8 cellular contexts compared by ENCODE assay signal in the genomic region with DNA sequence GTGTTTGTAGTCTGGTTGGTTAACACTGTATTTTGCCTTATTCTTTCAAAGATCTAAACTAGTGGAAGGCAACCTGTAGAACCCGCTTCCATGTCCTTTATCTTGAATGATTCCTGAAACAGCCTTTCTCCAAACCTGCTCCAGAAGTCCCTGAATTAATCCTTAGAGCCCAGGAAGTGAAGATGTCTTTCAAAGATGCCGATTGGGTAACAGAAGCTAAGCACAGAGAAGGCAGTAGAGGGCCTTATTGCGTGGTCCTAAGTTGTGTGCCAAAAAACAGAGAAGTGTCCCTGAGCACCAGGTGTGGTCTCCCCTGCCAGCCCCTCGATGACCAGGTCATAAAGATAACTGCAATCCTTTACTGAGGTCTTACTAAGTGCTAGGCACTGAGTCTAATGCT. TPM values are rescaled to one million over a fixed set of nuclear protein-coding genes. Genes with fewer than 3 reads are reported as not detected.
DNase-seq lines count a peak whose midpoint lies in the region; ATAC-seq and TF ChIP-seq lines count a peak whose summit lies in the region.

No MANE protein-coding gene starts in this region.

- CTCF ChIA-PET in T-cell (lab: Charles Lee) = interaction anchor here (0.6 to 1.8 kb wide), 11 partner anchors 19 to 601 kb away, joined by 3 to 6 read pairs (median 5); partner anchors contain the start of genes ZSCAN26 (in 2 of the 2), ZKSCAN8 (in 1 of the 2) and ZSCAN16 (in 1 of the 2)

- H3K27ac Mint-ChIP-seq in T-cell = peak overlapping the region; percentile 13 to 93

- peaks cover 0 to 8% of the 10 kb centered on the region in 2 donors for H3K27me3 Mint-ChIP-seq in T-cell

- no peaks in the 10 kb centered on the region for H3K27me3 ChIP-seq in HL-60 (ENCODE audit: insufficient read depth, poor library complexity, severe bottlenecking)
- no peaks in the 10 kb centered on the region for H3K27me3 ChIP-seq in parathyroid adenoma (ENCODE audit: control insufficient read depth, insufficient read depth, low read length)

- peak overlapping the region; percentile 86 to 89 (median 87) for H3K4me3 Mint-ChIP-seq in T-cell

- H3K9me3 Mint-ChIP-seq in T-cell = no peaks in the 10 kb centered on the region

- H3K27ac ChIP-seq in HL-60 (replicated peaks) (peak overlapping the region; percentile 95), parathyroid adenoma (peak overlapping the region; percentile 91)

- H2AFZ ChIP-seq in parathyroid adenoma = peak overlapping the region; percentile 99

- TF ChIP-seq CTCF in HL-60 (IDR thresholded peaks at IDR 0.05; ENCODE audit: insufficient read depth, low read length) (no peak), parathyroid adenoma (IDR thresholded peaks at IDR 0.05) (no peak)

- H3K4me1 Mint-ChIP-seq in T-cell = peaks cover 10 to 13% (median 12%) of the 10 kb centered on the region in 3 donors

- H3K4me2 ChIP-seq in parathyroid adenoma (ENCODE audit: low read length) = peak overlapping the region; percentile 73

- H3K9me3 ChIP-seq in parathyroid adenoma (ENCODE audit: control insufficient read depth, low read length) = no peaks in the 10 kb centered on the region

- H3K4me1 ChIP-seq in parathyroid adenoma = peaks cover 10% of the 10 kb centered on the region

- no peaks in the 10 kb centered on the region for H3K79me2 ChIP-seq in parathyroid adenoma

- H3K4me3 ChIP-seq in HL-60 (replicated peaks; ENCODE audit: insufficient read depth, low read length) (peak overlapping the region; percentile 69), parathyroid adenoma (ENCODE audit: low read depth, low read length) (peak overlapping the region; percentile 75)

- DNase-seq in DMS153 (lab: John Stamatoyannopoulos, UW) = peak; percentile 7
- no peak for DNase-seq in DMS153 treated with DMSO at 0.1 percent for 48 hours (lab: John Stamatoyannopoulos, UW; ENCODE audit: unreplicated experiment)
- peak in 1 of 2 experiments; percentile 54 for DNase-seq in HL-60 (ENCODE audit: low read depth in 1 of 2, low spot score in 1 of 2)
- DNase-seq in T-cell = no peak
- DNase-seq in fibroblast of peridontal ligament (ENCODE audit: extremely low read depth) = peak; percentile 26
- no peak for DNase-seq in NCI-H226
- DNase-seq in left lobe of liver (ENCODE audit: low spot score) = no peak

- no peak for ATAC-seq in T-cell (replicated peaks in 1 of 4)
- no peak for ATAC-seq in left lobe of liver

- no peak overlapping the region for H3K9ac ChIP-seq in parathyroid adenoma

- no peaks in the 10 kb centered on the region for H3K36me3 ChIP-seq in parathyroid adenoma (ENCODE audit: control insufficient read depth, insufficient read depth, low read length)

- POLR2A ChIA-PET in T-cell (lab: Charles Lee) = interaction anchor here (0.6 to 1.2 kb wide), 6 partner anchors 32 to 958 kb away, joined by 3 to 6 read pairs (median 4); partner anchors contain the start of genes ZKSCAN8 (in 1 of the 2) and ZSCAN26 (in 1 of the 2)

- no peaks in the 10 kb centered on the region for H3K36me3 Mint-ChIP-seq in T-cell

RNA-seq across cellular contexts. Expression of gene ZSCAN16, which starts 19.1 kb away (rescaled TPM):
- total RNA-seq in T-cell (10 to 100 TPM in 3 of 5 donors, 1 to 10 TPM in 2; 5.9 to 13.1 (median 10.7) TPM), left lobe of liver (1.7 TPM)

RNA-seq across cellular contexts. Expression of gene ZNF165, which starts 24.9 kb away (rescaled TPM):
- 1 to 10 TPM in 3 of 5 donors, under 1 TPM in 2; 0.79 to 7.2 (median 1.4) TPM for total RNA-seq in T-cell
- total RNA-seq in left lobe of liver = 0.53 TPM

RNA-seq across cellular contexts. Expression of gene ZKSCAN8, which starts 36.4 kb away (rescaled TPM):
- 10 to 100 TPM; 23.3 to 35.7 (median 35.0) TPM for total RNA-seq in T-cell
- total RNA-seq in left lobe of liver = 6.3 TPM

Comparison
In these comparisons a context has a peak if more than half of its experiments do, and no peak if none do; other contexts are left out.
1. DNase-seq: peak in DMS153 (single experiment) and fibroblast of peridontal ligament (single experiment); none in DMS153 treated with DMSO at 0.1 percent for 48 hours (single experiment), T-cell (0 of 34), NCI-H226 (single experiment) and left lobe of liver (single experiment).